Comparison of ENCODE assay signal across 8 cellular contexts in the genomic region with DNA sequence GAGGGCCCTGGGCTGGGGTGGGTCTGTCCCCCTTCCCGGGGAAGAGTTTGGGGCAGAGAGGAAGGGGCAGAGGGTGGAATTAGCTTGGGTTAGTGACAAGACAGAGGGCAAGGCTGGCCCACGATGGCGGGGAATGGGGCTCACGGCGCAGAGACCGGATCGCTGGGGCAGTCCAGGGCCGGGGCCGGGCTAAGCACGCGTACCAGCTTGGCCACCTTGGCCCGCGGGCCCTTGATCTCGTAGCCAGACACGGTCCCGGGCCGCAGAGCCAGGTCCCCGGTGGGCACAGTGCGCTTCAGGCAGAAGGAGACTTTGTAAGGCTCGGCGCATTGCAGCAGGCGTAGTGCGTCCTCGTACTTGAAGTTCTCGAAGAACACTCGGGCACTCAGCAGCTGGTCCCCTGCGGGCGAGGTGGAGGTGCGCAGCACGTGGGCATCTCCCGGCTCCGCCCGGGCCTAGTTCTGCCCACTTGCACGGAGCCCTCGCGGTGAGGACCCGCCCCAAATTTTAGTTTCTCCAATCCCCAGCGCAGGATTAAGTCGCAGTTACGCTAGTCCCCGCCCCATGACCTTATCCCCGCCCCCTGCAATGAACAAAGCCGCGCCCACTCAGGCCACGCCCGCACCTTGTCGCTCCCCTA. TPM values are rescaled to one million over a fixed set of nuclear protein-coding genes. Genes with fewer than 3 reads are reported as not detected.
DNase-seq lines count a peak whose midpoint lies in the region; ATAC-seq, FAIRE-seq and TF ChIP-seq lines count a peak whose summit lies in the region.

No MANE protein-coding gene starts in this region.

- peaks cover 0 to 2% of the 10 kb centered on the region in 2 donors for H3K4me1 ChIP-seq in small intestine (ENCODE audit: control insufficient read depth in 2 of 2, insufficient read depth in 1 of 2, low read depth in 1 of 2, low read length in 1 of 2)

- WGBS in small intestine, 3 donors = 43 to 45% (median 44%) methylated on average over 36 to 47 of the region's 47 CpGs

- H3K4me3 ChIP-seq in HL-60 (replicated peaks; ENCODE audit: insufficient read depth, low read length) (no peak overlapping the region), small intestine (ENCODE audit: low read depth in 1 of 2, low read length in 2 of 2) (no peak overlapping the region)

- H3K36me3 ChIP-seq in small intestine (ENCODE audit: control insufficient read depth in 2 of 2, insufficient read depth in 2 of 2, low read length in 2 of 2) = peaks cover 0 to 3% of the 10 kb centered on the region in 2 donors

- DNase-seq in HL-60 (ENCODE audit: low read depth in 1 of 2, low spot score in 1 of 2) (peak; percentile 38 to 43), dermis blood vessel endothelial cell (peak; percentile 51), small intestine (peak; percentile 55), LoVo (ENCODE audit: low spot score) (no peak), HTR-8/SVneo (ENCODE audit: insufficient read length, low spot score) (no peak)
- peak; percentile 50 to 63 for DNase-seq in activated CD4-positive, alpha-beta T cell treated with anti-CD3 and anti-CD28 coated beads for 4 hours

- no peaks in the 10 kb centered on the region for H3K9me3 ChIP-seq in small intestine (ENCODE audit: control insufficient read depth, low read depth)

- no peak for FAIRE-seq in small intestine (lab: Jason Lieb, UNC)
- FAIRE-seq in HTR-8/SVneo (lab: Jason Lieb, UNC) = no peak

- H3K27ac ChIP-seq in HL-60 (replicated peaks) (no peak overlapping the region), small intestine (ENCODE audit: low read depth in 1 of 2, low read length in 1 of 2) (no peak overlapping the region)

- ATAC-seq in HG02852 (IDR thresholded peaks at IDR 0.05; ENCODE audit: unreplicated experiment) (no peak), HG02970 (IDR thresholded peaks at IDR 0.05; ENCODE audit: low FRiP score, unreplicated experiment) (no peak)

- peaks cover 24% of the 10 kb centered on the region for H3K27me3 ChIP-seq in HL-60 (ENCODE audit: insufficient read depth, poor library complexity, severe bottlenecking)
- no peaks in the 10 kb centered on the region for H3K27me3 ChIP-seq in small intestine (ENCODE audit: control insufficient read depth in 2 of 2, insufficient read depth in 2 of 2, low read length in 2 of 2)

- TF ChIP-seq CTCF in HL-60 (IDR thresholded peaks at IDR 0.05; ENCODE audit: insufficient read depth, low read length) = no peak

RNA-seq across cellular contexts. Expression of a gene that starts 8.6 kb away (rescaled TPM):
- total RNA-seq in dermis blood vessel endothelial cell = under 0.01 and 0.05 TPM in 2 replicates
- under 1 TPM in 1 of 3 donors, not detected in 2; 0.07 TPM for polyA plus RNA-seq in small intestine

RNA-seq across cellular contexts. Expression of a gene that starts 14.6 kb away (rescaled TPM):
- 1.7 and 2.1 TPM in 2 replicates for total RNA-seq in dermis blood vessel endothelial cell
- polyA plus RNA-seq in small intestine = 1 to 10 TPM in 1 of 3 donors, under 1 TPM in 2; 0.45 to 1.9 (median 0.81) TPM

RNA-seq across cellular contexts. Expression of a gene that starts 27.3 kb away (rescaled TPM):
- 18.8 and 38.1 TPM in 2 replicates for total RNA-seq in dermis blood vessel endothelial cell
- polyA plus RNA-seq in small intestine = 10 to 100 TPM; 15.7 to 29.7 (median 29.5) TPM

RNA-seq across cellular contexts. Expression of a gene that starts 45.6 kb away (rescaled TPM):
- total RNA-seq in dermis blood vessel endothelial cell = 14.9 and 25.9 TPM in 2 replicates
- 10 to 100 TPM; 21.3 to 31.3 (median 28.6) TPM for polyA plus RNA-seq in small intestine

RNA-seq across cellular contexts. Expression of a gene that starts 50.0 kb away (rescaled TPM):
- total RNA-seq in dermis blood vessel endothelial cell = 173 and 228 TPM in 2 replicates
- 100 to 1,000 TPM in 1 of 3 donors, 10 to 100 TPM in 2; 48.1 to 126 (median 61.6) TPM for polyA plus RNA-seq in small intestine

Comparison
In these comparisons a context has a peak if more than half of its experiments do, and no peak if none do; other contexts are left out.
1. DNase-seq: peak in HL-60 (2 of 2), activated CD4-positive, alpha-beta T cell treated with anti-CD3 and anti-CD28 coated beads for 4 hours (2 of 2), dermis blood vessel endothelial cell (single experiment) and small intestine (single experiment); none in LoVo (single experiment) and HTR-8/SVneo (single experiment).